In the genomic region with DNA sequence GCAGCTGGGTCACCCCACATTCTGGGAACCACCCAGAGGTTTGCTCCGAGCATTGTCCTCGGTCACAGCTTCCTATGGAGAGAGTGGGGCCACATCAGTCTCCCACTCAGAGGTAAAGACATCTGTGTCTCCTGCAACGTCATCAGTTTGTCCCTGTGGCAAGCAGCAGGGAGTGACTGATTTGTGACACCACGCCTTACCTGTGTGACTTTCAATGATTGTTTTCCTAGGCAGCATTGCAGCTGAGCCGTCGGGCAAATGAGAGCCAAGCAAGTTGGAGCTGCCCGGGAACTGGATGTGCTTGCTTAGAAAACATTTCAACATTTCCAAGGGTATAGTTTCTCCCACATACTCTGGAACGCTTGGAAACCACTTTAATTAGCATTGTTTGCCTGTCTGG, we compare ENCODE assay signal across 1 cellular context.
TF ChIP-seq lines count a peak whose summit lies in the region.

No MANE protein-coding gene starts in this region.

TF ChIP-seq in HepG2, 621 proteins besides CTCF, POLR2A, EP300 and RAD21 (continued from another document):
- TF ChIP-seq, protein P1, sequence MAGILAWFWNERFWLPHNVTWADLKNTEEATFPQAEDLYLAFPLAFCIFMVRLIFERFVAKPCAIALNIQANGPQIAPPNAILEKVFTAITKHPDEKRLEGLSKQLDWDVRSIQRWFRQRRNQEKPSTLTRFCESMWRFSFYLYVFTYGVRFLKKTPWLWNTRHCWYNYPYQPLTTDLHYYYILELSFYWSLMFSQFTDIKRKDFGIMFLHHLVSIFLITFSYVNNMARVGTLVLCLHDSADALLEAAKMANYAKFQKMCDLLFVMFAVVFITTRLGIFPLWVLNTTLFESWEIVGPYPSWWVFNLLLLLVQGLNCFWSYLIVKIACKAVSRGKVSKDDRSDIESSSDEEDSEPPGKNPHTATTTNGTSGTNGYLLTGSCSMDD (CRISPR knock-in tag; IDR thresholded peaks at IDR 0.05) = no peak
- TF ChIP-seq, protein P2, sequence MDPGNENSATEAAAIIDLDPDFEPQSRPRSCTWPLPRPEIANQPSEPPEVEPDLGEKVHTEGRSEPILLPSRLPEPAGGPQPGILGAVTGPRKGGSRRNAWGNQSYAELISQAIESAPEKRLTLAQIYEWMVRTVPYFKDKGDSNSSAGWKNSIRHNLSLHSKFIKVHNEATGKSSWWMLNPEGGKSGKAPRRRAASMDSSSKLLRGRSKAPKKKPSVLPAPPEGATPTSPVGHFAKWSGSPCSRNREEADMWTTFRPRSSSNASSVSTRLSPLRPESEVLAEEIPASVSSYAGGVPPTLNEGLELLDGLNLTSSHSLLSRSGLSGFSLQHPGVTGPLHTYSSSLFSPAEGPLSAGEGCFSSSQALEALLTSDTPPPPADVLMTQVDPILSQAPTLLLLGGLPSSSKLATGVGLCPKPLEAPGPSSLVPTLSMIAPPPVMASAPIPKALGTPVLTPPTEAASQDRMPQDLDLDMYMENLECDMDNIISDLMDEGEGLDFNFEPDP (CRISPR knock-in tag; conservative IDR thresholded peaks at IDR 0.05) = no peak
